ENCODE assay signal across 10 cellular contexts in genomic region chr11:43576834-43577521, GRCh38.
DNase-seq lines count a peak whose midpoint lies in the region; FAIRE-seq and TF ChIP-seq lines count a peak whose summit lies in the region.
"Had no signal": no experiment of that assay in that cellular context is flagged by ENCODE, and none has a peak within 500 bp of the region (broad histone marks: within the 10 kb centered on the region; RNA-seq: fewer than 3 reads in every experiment).

No MANE protein-coding gene starts in this region.

- peaks cover 33% of the 10 kb centered on the region for H3K4me1 Mint-ChIP-seq in astrocyte (ENCODE audit: low read depth, unreplicated experiment)

- DNase-seq in DMS 273 (lab: John Stamatoyannopoulos, UW; ENCODE audit: unreplicated experiment) (peak; percentile 72), DMS 273 treated with DMSO at 0.1 percent for 48 hours (lab: John Stamatoyannopoulos, UW) (no peak), astrocyte (ENCODE audit: low read depth) (peak; percentile 23), kidney epithelial cell (ENCODE audit: low read depth) (no peak), NCI-H1092 treated with DMSO at 0.1 percent for 48 hours (lab: John Stamatoyannopoulos, UW) (no peak), NCI-H2171 (lab: John Stamatoyannopoulos, UW) (no peak), cerebellar nuclear complex (lab: John Stamatoyannopoulos, UW) (no peak)
- DNase-seq: activated B cell treated with CpG ODN at 0.5 μM for 24 hours had no signal

- FAIRE-seq in astrocyte (lab: Jason Lieb, UNC) = no peak
- FAIRE-seq: A204.1 had no signal

- H3K4me1 ChIP-seq in HUES48 (ENCODE audit: control insufficient read depth, insufficient read depth, low read length) = peaks cover 31% of the 10 kb centered on the region
- H3K4me1 ChIP-seq in astrocyte (ENCODE audit: insufficient read depth, low read length) = peaks cover 37% of the 10 kb centered on the region

- peak overlapping the region; percentile 87 for H3K4me3 Mint-ChIP-seq in astrocyte (ENCODE audit: unreplicated experiment)
- H3K4me3 Mint-ChIP-seq: activated B cell treated with CpG ODN at 0.5 μM for 24 hours had no signal

- peak overlapping the region; percentile 72 for H3K27ac Mint-ChIP-seq in astrocyte (ENCODE audit: unreplicated experiment)
- H3K27ac Mint-ChIP-seq: activated B cell treated with CpG ODN at 0.5 μM for 24 hours had no signal

- no peaks in the 10 kb centered on the region for H3K36me3 Mint-ChIP-seq in astrocyte (ENCODE audit: low read depth, unreplicated experiment)

- H2AFZ ChIP-seq in astrocyte (ENCODE audit: low read depth, low read length) = no peak overlapping the region

- no peaks in the 10 kb centered on the region for H3K9me3 Mint-ChIP-seq in astrocyte (ENCODE audit: unreplicated experiment)

- no peak for TF ChIP-seq CTCF in astrocyte (IDR thresholded peaks at IDR 0.05; ENCODE audit: insufficient read depth, low read depth, low read length)
- TF ChIP-seq CTCF in kidney epithelial cell (IDR thresholded peaks at IDR 0.05; ENCODE audit: insufficient read depth, low read length, poor library complexity, severe bottlenecking) = peak; percentile 32

- H3K9ac ChIP-seq in HUES48 (ENCODE audit: low read depth, low read length) = no peak overlapping the region
- H3K9ac ChIP-seq in astrocyte (ENCODE audit: low read length) = no peak overlapping the region

- H3K36me3 ChIP-seq in HUES48 (ENCODE audit: control insufficient read depth, insufficient read depth, low read length) (no peaks in the 10 kb centered on the region), astrocyte (ENCODE audit: insufficient read depth, low read length) (no peaks in the 10 kb centered on the region), kidney epithelial cell (ENCODE audit: control insufficient read depth, insufficient read depth, low read length) (no peaks in the 10 kb centered on the region)

- H3K27ac ChIP-seq in HUES48 (ENCODE audit: low read depth, low read length) (no peak overlapping the region), astrocyte (ENCODE audit: low read depth, low read length) (no peak overlapping the region)

- peaks cover 77% of the 10 kb centered on the region for H3K27me3 Mint-ChIP-seq in astrocyte (ENCODE audit: low read depth, unreplicated experiment)

- H3K9me3 ChIP-seq in HUES48 (ENCODE audit: control insufficient read depth, insufficient read depth, low read length) (no peaks in the 10 kb centered on the region), astrocyte (ENCODE audit: insufficient read depth, low read depth, low read length) (no peaks in the 10 kb centered on the region)

- H3K4me2 ChIP-seq in astrocyte (ENCODE audit: low read length) = peak overlapping the region; percentile 86

- H4K20me1 ChIP-seq in astrocyte (ENCODE audit: insufficient read depth, low read length) = peaks cover 14% of the 10 kb centered on the region

- H3K27me3 ChIP-seq in HUES48 (ENCODE audit: control insufficient read depth, insufficient read depth, low read length) = peaks cover 98% of the 10 kb centered on the region
- peaks cover 83% of the 10 kb centered on the region for H3K27me3 ChIP-seq in astrocyte (ENCODE audit: insufficient read depth, low read length)
- peaks cover 93% of the 10 kb centered on the region for H3K27me3 ChIP-seq in kidney epithelial cell (ENCODE audit: control insufficient read depth, insufficient read depth, low read length)

- H3K79me2 ChIP-seq in astrocyte (ENCODE audit: insufficient read depth, low read length) = no peaks in the 10 kb centered on the region

- H3K4me3 ChIP-seq in HUES48 (ENCODE audit: low read depth, low read length) = peak overlapping the region; percentile 56
- peak overlapping the region; percentile 53 for H3K4me3 ChIP-seq in astrocyte (ENCODE audit: insufficient read depth, low read depth, low read length)
- H3K4me3 ChIP-seq in kidney epithelial cell (ENCODE audit: low read depth, low read length) = no peak overlapping the region

Comparison
In these comparisons a context has a peak if more than half of its experiments do, and no peak if none do; other contexts are left out.
1. DNase-seq: peak in DMS 273 (single experiment) and astrocyte (single experiment); none in DMS 273 treated with DMSO at 0.1 percent for 48 hours (single experiment), kidney epithelial cell (single experiment), NCI-H1092 treated with DMSO at 0.1 percent for 48 hours (single experiment), NCI-H2171 (single experiment) and cerebellar nuclear complex (0 of 2).